ENCODE assay signal across 34 cellular contexts in genomic region chr22:17065433-17065832, GRCh38. TPM values are rescaled to one million over a fixed set of nuclear protein-coding genes. Genes with fewer than 3 reads are reported as not detected.
"Had no signal": no experiment of that assay in that cellular context is flagged by ENCODE, and none has a peak within 500 bp of the region (broad histone marks: within the 10 kb centered on the region; RNA-seq: fewer than 3 reads in every experiment).

No MANE protein-coding gene starts in this region.

- H3K27ac ChIP-seq: ascending aorta, right lobe of liver, skin epidermis, thyroid gland, vagina had no signal

- DNase-seq: activated CD4-positive, alpha-beta T cell treated with anti-CD3 and anti-CD28 coated beads, Interleukin-2, amount 50 U/mL, for 1 hour; activated CD8-positive, alpha-beta T cell treated with anti-CD3 and anti-CD28 coated beads for 36 hours; activated effector memory CD4-positive, alpha-beta T cell treated with Interleukin-2 at 50 U/mL for 16 hours; activated naive CD4-positive, alpha-beta T cell treated with Interleukin-2 at 50 U/mL for 16 hours; activated naive CD8-positive, alpha-beta T cell treated with anti-CD3 and anti-CD28 coated beads for 36 hours; activated T-cell treated with anti-CD3 and anti-CD28 coated beads for 4 hours; activated T-cell treated with anti-CD3 and anti-CD28 coated beads, Interleukin-2, amount 50 U/mL, for 72 hours; caudate nucleus; cortex of kidney; effector memory CD8-positive, alpha-beta T cell; erythroblast; hypothalamus; immature natural killer cell; kidney; mesendoderm; mucosa of descending colon; posterior cingulate gyrus; right lobe of liver; stimulated activated CD4-positive, alpha-beta T cell treated with anti-CD3 and anti-CD28 coated beads, Interleukin-4, amount 100 ng/mL, for 24 hours; stimulated activated naive CD8-positive, alpha-beta T cell treated with anti-CD3 and anti-CD28 coated beads, Interleukin-15, amount 100 ng/mL, for 72 hours; SW 1271; T-helper 9 cell; thyroid gland; upper lobe of left lung had no signal

- H3K9me3 ChIP-seq: ascending aorta, mucosa of descending colon, right lobe of liver, thyroid gland, upper lobe of left lung, vagina had no signal

- ATAC-seq: activated CD8-positive, alpha-beta T cell treated with anti-CD3 and anti-CD28 coated beads for 36 hours; activated T-cell treated with anti-CD3 and anti-CD28 coated beads, Interleukin-2, amount 50 U/mL, for 72 hours; effector memory CD8-positive, alpha-beta T cell; mucosa of descending colon; right lobe of liver; stimulated activated effector memory CD8-positive, alpha-beta T cell treated with anti-CD3 and anti-CD28 coated beads, Interleukin-12 subunit alpha, Interleukin-12 subunit beta, amount 100 ng/mL, for 72 hours; stimulated activated naive CD8-positive, alpha-beta T cell treated with anti-CD3 and anti-CD28 coated beads, Interleukin-15, amount 100 ng/mL, for 72 hours; WTC11 had no signal

- H3K4me3 ChIP-seq: ascending aorta, lung, mucosa of descending colon, right lobe of liver, skin epidermis, thyroid gland, upper lobe of left lung, vagina had no signal

- H3K4me1 ChIP-seq: right lobe of liver, vagina had no signal

- FAIRE-seq: kidney had no signal

- H3K36me3 ChIP-seq: ascending aorta, right lobe of liver, thyroid gland, upper lobe of left lung, vagina had no signal

- H3K27me3 ChIP-seq: ascending aorta, right lobe of liver, thyroid gland, upper lobe of left lung, vagina had no signal

RNA-seq across cellular contexts. Expression of gene TMEM121B, which starts 55.7 kb away (rescaled TPM):
- total RNA-seq: osteoblast, vagina had no signal
- polyA plus RNA-seq: immature natural killer cell had no signal

RNA-seq across cellular contexts. Expression of gene GAB4, which starts 57.4 kb away (rescaled TPM):
- total RNA-seq: activated CD8-positive, alpha-beta T cell treated with anti-CD3 and anti-CD28 coated beads for 36 hours; activated T-cell treated with anti-CD3 and anti-CD28 coated beads, Interleukin-2, amount 50 U/mL, for 72 hours; ascending aorta; chondrocyte; fibroblast of lung; fibroblast of villous mesenchyme; kidney; lung; mucosa of descending colon; osteoblast; right lobe of liver; thyroid gland; upper lobe of left lung; vagina had no signal
- polyA plus RNA-seq: fibroblast of lung, lung had no signal
